1 cellular context compared by ENCODE assay signal in the genomic region with DNA sequence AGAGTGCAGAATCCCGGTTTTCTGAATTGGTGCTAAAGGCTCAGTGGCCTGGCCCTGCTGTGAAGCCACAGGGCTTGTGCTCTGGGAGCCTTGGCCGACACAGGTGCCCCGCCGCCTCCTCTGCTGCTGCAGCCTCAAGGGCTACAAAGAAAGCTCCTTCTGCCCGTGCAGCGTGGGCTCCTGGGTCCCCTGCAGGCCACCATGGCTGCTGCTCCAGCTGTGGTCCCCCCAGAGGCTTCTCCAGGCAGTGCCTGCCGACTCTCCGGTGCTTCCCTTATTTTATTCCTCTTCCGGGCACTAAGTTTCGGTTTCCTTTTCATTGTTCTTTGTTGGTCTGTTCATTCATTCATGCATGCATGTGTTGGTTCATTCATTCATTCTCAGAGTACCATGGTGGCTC.
TF ChIP-seq lines count a peak whose summit lies in the region.

No MANE protein-coding gene starts in this region.

TF ChIP-seq in H1, 55 proteins besides CTCF, POLR2A, EP300 and RAD21:
- TF ChIP-seq BCL11A (IDR thresholded peaks at IDR 0.05; ENCODE audit: low read depth in 2 of 2, low read length in 2 of 2) (no peak), EGR1 (IDR thresholded peaks at IDR 0.05; ENCODE audit: borderline replicate concordance, low read depth, low read length) (no peak), SIN3A (conservative IDR thresholded peaks at IDR 0.05 in 1 of 2, IDR thresholded peaks at IDR 0.05 in 1 of 2; ENCODE audit: low read depth in 1 of 2, low read length in 2 of 2) (no peak), RFX5 (IDR thresholded peaks at IDR 0.05; ENCODE audit: borderline replicate concordance, low read depth, low read length) (no peak), NANOG (IDR thresholded peaks at IDR 0.05; ENCODE audit: insufficient read depth, low read depth, low read length, poor library complexity, severe bottlenecking) (no peak), POU5F1 (IDR thresholded peaks at IDR 0.05; ENCODE audit: low read depth, low read length) (no peak), SIX5 (IDR thresholded peaks at IDR 0.05; ENCODE audit: low read depth, low read length) (no peak), FOSL1 (IDR thresholded peaks at IDR 0.05; ENCODE audit: insufficient read depth, low read depth, low read length) (no peak), SP4 (IDR thresholded peaks at IDR 0.05; ENCODE audit: low read length) (no peak), KDM4A (IDR thresholded peaks at IDR 0.05; ENCODE audit: low read depth, low read length, severe bottlenecking) (no peak), TAF1 (IDR thresholded peaks at IDR 0.05; ENCODE audit: low read depth, low read length) (no peak), CBX5 (IDR thresholded peaks at IDR 0.05; ENCODE audit: low read depth, low read length) (no peak), CREB1 (IDR thresholded peaks at IDR 0.05) (no peak)
- TF ChIP-seq, protein P1, sequence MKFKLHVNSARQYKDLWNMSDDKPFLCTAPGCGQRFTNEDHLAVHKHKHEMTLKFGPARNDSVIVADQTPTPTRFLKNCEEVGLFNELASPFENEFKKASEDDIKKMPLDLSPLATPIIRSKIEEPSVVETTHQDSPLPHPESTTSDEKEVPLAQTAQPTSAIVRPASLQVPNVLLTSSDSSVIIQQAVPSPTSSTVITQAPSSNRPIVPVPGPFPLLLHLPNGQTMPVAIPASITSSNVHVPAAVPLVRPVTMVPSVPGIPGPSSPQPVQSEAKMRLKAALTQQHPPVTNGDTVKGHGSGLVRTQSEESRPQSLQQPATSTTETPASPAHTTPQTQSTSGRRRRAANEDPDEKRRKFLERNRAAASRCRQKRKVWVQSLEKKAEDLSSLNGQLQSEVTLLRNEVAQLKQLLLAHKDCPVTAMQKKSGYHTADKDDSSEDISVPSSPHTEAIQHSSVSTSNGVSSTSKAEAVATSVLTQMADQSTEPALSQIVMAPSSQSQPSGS (IDR thresholded peaks at IDR 0.05; ENCODE audit: low read length), result no peak
- TF ChIP-seq, protein P2, sequence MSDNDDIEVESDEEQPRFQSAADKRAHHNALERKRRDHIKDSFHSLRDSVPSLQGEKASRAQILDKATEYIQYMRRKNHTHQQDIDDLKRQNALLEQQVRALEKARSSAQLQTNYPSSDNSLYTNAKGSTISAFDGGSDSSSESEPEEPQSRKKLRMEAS (IDR thresholded peaks at IDR 0.05), result no peak
- TF ChIP-seq, protein P3, sequence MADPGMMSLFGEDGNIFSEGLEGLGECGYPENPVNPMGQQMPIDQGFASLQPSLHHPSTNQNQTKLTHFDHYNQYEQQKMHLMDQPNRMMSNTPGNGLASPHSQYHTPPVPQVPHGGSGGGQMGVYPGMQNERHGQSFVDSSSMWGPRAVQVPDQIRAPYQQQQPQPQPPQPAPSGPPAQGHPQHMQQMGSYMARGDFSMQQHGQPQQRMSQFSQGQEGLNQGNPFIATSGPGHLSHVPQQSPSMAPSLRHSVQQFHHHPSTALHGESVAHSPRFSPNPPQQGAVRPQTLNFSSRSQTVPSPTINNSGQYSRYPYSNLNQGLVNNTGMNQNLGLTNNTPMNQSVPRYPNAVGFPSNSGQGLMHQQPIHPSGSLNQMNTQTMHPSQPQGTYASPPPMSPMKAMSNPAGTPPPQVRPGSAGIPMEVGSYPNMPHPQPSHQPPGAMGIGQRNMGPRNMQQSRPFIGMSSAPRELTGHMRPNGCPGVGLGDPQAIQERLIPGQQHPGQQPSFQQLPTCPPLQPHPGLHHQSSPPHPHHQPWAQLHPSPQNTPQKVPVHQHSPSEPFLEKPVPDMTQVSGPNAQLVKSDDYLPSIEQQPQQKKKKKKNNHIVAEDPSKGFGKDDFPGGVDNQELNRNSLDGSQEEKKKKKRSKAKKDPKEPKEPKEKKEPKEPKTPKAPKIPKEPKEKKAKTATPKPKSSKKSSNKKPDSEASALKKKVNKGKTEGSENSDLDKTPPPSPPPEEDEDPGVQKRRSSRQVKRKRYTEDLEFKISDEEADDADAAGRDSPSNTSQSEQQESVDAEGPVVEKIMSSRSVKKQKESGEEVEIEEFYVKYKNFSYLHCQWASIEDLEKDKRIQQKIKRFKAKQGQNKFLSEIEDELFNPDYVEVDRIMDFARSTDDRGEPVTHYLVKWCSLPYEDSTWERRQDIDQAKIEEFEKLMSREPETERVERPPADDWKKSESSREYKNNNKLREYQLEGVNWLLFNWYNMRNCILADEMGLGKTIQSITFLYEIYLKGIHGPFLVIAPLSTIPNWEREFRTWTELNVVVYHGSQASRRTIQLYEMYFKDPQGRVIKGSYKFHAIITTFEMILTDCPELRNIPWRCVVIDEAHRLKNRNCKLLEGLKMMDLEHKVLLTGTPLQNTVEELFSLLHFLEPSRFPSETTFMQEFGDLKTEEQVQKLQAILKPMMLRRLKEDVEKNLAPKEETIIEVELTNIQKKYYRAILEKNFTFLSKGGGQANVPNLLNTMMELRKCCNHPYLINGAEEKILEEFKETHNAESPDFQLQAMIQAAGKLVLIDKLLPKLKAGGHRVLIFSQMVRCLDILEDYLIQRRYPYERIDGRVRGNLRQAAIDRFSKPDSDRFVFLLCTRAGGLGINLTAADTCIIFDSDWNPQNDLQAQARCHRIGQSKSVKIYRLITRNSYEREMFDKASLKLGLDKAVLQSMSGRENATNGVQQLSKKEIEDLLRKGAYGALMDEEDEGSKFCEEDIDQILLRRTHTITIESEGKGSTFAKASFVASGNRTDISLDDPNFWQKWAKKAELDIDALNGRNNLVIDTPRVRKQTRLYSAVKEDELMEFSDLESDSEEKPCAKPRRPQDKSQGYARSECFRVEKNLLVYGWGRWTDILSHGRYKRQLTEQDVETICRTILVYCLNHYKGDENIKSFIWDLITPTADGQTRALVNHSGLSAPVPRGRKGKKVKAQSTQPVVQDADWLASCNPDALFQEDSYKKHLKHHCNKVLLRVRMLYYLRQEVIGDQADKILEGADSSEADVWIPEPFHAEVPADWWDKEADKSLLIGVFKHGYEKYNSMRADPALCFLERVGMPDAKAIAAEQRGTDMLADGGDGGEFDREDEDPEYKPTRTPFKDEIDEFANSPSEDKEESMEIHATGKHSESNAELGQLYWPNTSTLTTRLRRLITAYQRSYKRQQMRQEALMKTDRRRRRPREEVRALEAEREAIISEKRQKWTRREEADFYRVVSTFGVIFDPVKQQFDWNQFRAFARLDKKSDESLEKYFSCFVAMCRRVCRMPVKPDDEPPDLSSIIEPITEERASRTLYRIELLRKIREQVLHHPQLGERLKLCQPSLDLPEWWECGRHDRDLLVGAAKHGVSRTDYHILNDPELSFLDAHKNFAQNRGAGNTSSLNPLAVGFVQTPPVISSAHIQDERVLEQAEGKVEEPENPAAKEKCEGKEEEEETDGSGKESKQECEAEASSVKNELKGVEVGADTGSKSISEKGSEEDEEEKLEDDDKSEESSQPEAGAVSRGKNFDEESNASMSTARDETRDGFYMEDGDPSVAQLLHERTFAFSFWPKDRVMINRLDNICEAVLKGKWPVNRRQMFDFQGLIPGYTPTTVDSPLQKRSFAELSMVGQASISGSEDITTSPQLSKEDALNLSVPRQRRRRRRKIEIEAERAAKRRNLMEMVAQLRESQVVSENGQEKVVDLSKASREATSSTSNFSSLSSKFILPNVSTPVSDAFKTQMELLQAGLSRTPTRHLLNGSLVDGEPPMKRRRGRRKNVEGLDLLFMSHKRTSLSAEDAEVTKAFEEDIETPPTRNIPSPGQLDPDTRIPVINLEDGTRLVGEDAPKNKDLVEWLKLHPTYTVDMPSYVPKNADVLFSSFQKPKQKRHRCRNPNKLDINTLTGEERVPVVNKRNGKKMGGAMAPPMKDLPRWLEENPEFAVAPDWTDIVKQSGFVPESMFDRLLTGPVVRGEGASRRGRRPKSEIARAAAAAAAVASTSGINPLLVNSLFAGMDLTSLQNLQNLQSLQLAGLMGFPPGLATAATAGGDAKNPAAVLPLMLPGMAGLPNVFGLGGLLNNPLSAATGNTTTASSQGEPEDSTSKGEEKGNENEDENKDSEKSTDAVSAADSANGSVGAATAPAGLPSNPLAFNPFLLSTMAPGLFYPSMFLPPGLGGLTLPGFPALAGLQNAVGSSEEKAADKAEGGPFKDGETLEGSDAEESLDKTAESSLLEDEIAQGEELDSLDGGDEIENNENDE (IDR thresholded peaks at IDR 0.05; ENCODE audit: insufficient replicate concordance, low read length), result no peak
- TF ChIP-seq, protein P4, sequence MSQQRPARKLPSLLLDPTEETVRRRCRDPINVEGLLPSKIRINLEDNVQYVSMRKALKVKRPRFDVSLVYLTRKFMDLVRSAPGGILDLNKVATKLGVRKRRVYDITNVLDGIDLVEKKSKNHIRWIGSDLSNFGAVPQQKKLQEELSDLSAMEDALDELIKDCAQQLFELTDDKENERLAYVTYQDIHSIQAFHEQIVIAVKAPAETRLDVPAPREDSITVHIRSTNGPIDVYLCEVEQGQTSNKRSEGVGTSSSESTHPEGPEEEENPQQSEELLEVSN (IDR thresholded peaks at IDR 0.05), result no peak
